ENCODE assay signal across 19 cellular contexts in genomic region chr21:33939224-33939623, GRCh38. TPM values are rescaled to one million over a fixed set of nuclear protein-coding genes. Genes with fewer than 3 reads are reported as not detected.
DNase-seq lines count a peak whose midpoint lies in the region; ATAC-seq and TF ChIP-seq lines count a peak whose summit lies in the region.
"Had no signal": no experiment of that assay in that cellular context is flagged by ENCODE, and none has a peak within 500 bp of the region (broad histone marks: within the 10 kb centered on the region; RNA-seq: fewer than 3 reads in every experiment).

No MANE protein-coding gene starts in this region.

- H3K27me3 Mint-ChIP-seq in CD8-positive, alpha-beta T cell (ENCODE audit: low read depth) = no peaks in the 10 kb centered on the region
- no peaks in the 10 kb centered on the region for H3K27me3 Mint-ChIP-seq in T-cell
- H3K27me3 Mint-ChIP-seq: B cell had no signal

- intact Hi-C loops in CD8-positive, alpha-beta T cell (cut with DNase I, micrococcal nuclease) = loop anchor here in 1 of 2 experiments (5.0 to 10.0 kb wide), 2 partner anchors 38 to 1106 kb away; partner anchors contain the start of gene RUNX1
- intact Hi-C loops in colonic mucosa (cut with DNase I) = no loop called here
- intact Hi-C loops in sigmoid colon (cut with DNase I) = loop anchor here (2.0 kb wide), 1 partner anchor 264 kb away; no protein-coding TSS in a partner anchor

- H3K36me3 Mint-ChIP-seq in CD8-positive, alpha-beta T cell = peaks cover 47% of the 10 kb centered on the region
- H3K36me3 Mint-ChIP-seq in T-cell = peaks cover 52% of the 10 kb centered on the region

- CTCF ChIA-PET in CD8-positive, alpha-beta T cell (lab: Charles Lee) = interaction anchor here (1.3 to 5.8 kb wide), 4 partner anchors 9 to 409 kb away, joined by 4 to 53 read pairs (median 29); no protein-coding TSS in a partner anchor
- CTCF ChIA-PET in T-cell (lab: Charles Lee) = interaction anchor here (0.7 to 3.6 kb wide), 5 partner anchors 9 to 409 kb away, joined by 3 to 41 read pairs (median 6); no protein-coding TSS in a partner anchor

- no peak for TF ChIP-seq EP300 in sigmoid colon (IDR thresholded peaks at IDR 0.05)

- DNase-seq in CD8-positive, alpha-beta T cell = no peak
- no peak for DNase-seq in T-cell
- DNase-seq in colonic mucosa = no peak
- DNase-seq in sigmoid colon = no peak
- no peak for DNase-seq in ureter (ENCODE audit: low spot score)
- DNase-seq: activated naive CD4-positive, alpha-beta T cell treated with Interleukin-2 at 50 U/mL for 16 hours; effector CD4-positive, alpha-beta T cell; heart left ventricle; islet precursor cell; KBM-7; NCI-H2081; NCI-H510A; psoas muscle; SW 1271 had no signal

- H3K4me3 Mint-ChIP-seq in CD8-positive, alpha-beta T cell = no peak overlapping the region
- H3K4me3 Mint-ChIP-seq in T-cell = peak overlapping the region in 1 of 3 donors; percentile 99
- H3K4me3 Mint-ChIP-seq: B cell, GM23338 had no signal

- H3K4me1 ChIP-seq in CD8-positive, alpha-beta T cell (ENCODE audit: insufficient read depth, low read length) = peaks cover 71% of the 10 kb centered on the region
- H3K4me1 ChIP-seq in colonic mucosa (no peaks in the 10 kb centered on the region), sigmoid colon (peaks cover 0 to 47% (median 41%) of the 10 kb centered on the region in 4 donors)
- H3K4me1 ChIP-seq: psoas muscle had no signal

- H3K9me3 ChIP-seq in CD8-positive, alpha-beta T cell (ENCODE audit: low read length) = no peaks in the 10 kb centered on the region
- H3K9me3 ChIP-seq in colonic mucosa (no peaks in the 10 kb centered on the region), sigmoid colon (no peaks in the 10 kb centered on the region)
- H3K9me3 ChIP-seq: psoas muscle had no signal

- H3K27ac ChIP-seq in CD8-positive, alpha-beta T cell (ENCODE audit: low read depth, low read length) = no peak overlapping the region
- H3K27ac ChIP-seq in colonic mucosa (peak overlapping the region; percentile 17), sigmoid colon (peak overlapping the region in 3 of 4 donors; percentile 78 to 85 (median 84))
- H3K27ac ChIP-seq: HL-60, psoas muscle had no signal

- no peaks in the 10 kb centered on the region for H3K9me3 Mint-ChIP-seq in CD8-positive, alpha-beta T cell
- H3K9me3 Mint-ChIP-seq in T-cell = peaks cover 0 to 1% (median 0%) of the 10 kb centered on the region in 3 donors

- no peak overlapping the region for H3K9ac ChIP-seq in colonic mucosa (ENCODE audit: low read depth in 2 of 2, low read length in 2 of 2)

- H3K27ac Mint-ChIP-seq in CD8-positive, alpha-beta T cell = peak overlapping the region; percentile 99
- H3K27ac Mint-ChIP-seq in T-cell = peak overlapping the region; percentile 98 to 100
- H3K27ac Mint-ChIP-seq: B cell, GM23338 had no signal

- 51 to 64% methylated on average over 3 of the region's 3 CpGs for WGBS in sigmoid colon, 2 donors

- TF ChIP-seq CTCF in CD8-positive, alpha-beta T cell (IDR thresholded peaks at IDR 0.05) = no peak
- no peak for TF ChIP-seq CTCF in colonic mucosa (IDR thresholded peaks at IDR 0.05)
- TF ChIP-seq CTCF in sigmoid colon (IDR thresholded peaks at IDR 0.05) = no peak

- no peak for TF ChIP-seq POLR2A in sigmoid colon (IDR thresholded peaks at IDR 0.05)

- H3K36me3 ChIP-seq in CD8-positive, alpha-beta T cell (ENCODE audit: insufficient read depth, low read length) = no peaks in the 10 kb centered on the region
- H3K36me3 ChIP-seq in colonic mucosa = no peaks in the 10 kb centered on the region
- no peaks in the 10 kb centered on the region for H3K36me3 ChIP-seq in sigmoid colon
- H3K36me3 ChIP-seq: heart left ventricle had no signal

- POLR2A ChIA-PET in CD8-positive, alpha-beta T cell (lab: Charles Lee) = interaction anchor here (0.6 to 9.6 kb wide), 3 partner anchors 10 to 108 kb away, joined by 3 to 251 read pairs (median 7); no protein-coding TSS in a partner anchor
- POLR2A ChIA-PET in T-cell (lab: Charles Lee) = interaction anchor here (0.6 to 4.3 kb wide), 3 partner anchors 9 to 13 kb away, joined by 5 to 69 read pairs (median 8); no protein-coding TSS in a partner anchor

- H3K4me3 ChIP-seq in CD8-positive, alpha-beta T cell (ENCODE audit: low read depth, low read length) = no peak overlapping the region
- H3K4me3 ChIP-seq in colonic mucosa (no peak overlapping the region), sigmoid colon (no peak overlapping the region)
- H3K4me3 ChIP-seq: GM23338, heart left ventricle, psoas muscle had no signal

- peaks cover 77% of the 10 kb centered on the region for H3K4me1 Mint-ChIP-seq in CD8-positive, alpha-beta T cell (ENCODE audit: low read depth)
- H3K4me1 Mint-ChIP-seq in T-cell = peaks cover 71 to 83% (median 79%) of the 10 kb centered on the region in 3 donors

- no peaks in the 10 kb centered on the region for H3K27me3 ChIP-seq in CD8-positive, alpha-beta T cell (ENCODE audit: insufficient read depth, low read length)
- H3K27me3 ChIP-seq in colonic mucosa = no peaks in the 10 kb centered on the region
- H3K27me3 ChIP-seq in sigmoid colon = no peaks in the 10 kb centered on the region
- H3K27me3 ChIP-seq: heart left ventricle had no signal

- no peak for ATAC-seq in CD8-positive, alpha-beta T cell
- no peak for ATAC-seq in T-cell (replicated peaks in 1 of 4)
- ATAC-seq in HG02885 (IDR thresholded peaks at IDR 0.05; ENCODE audit: poor library complexity, unreplicated experiment) = no peak
- no peak for ATAC-seq in HG03521 (IDR thresholded peaks at IDR 0.05; ENCODE audit: unreplicated experiment)
- ATAC-seq: GM23338, heart left ventricle, psoas muscle had no signal

RNA-seq across cellular contexts. Expression of gene ATP5PO, which starts 23.6 kb away (rescaled TPM):
- 100 to 1,000 TPM; 129 to 143 TPM for total RNA-seq in CD8-positive, alpha-beta T cell
- 100 to 1,000 TPM; 125 to 138 (median 137) TPM for total RNA-seq in T-cell
- 100 to 1,000 TPM; 312 to 335 TPM for total RNA-seq in colonic mucosa
- 100 to 1,000 TPM; 277 to 468 (median 356) TPM for total RNA-seq in sigmoid colon
- 100 to 1,000 TPM; 378 to 742 (median 633) TPM for polyA plus RNA-seq in sigmoid colon
- 188 TPM for total RNA-seq in ureter
